ENCODE assay signal across 19 cellular contexts in genomic region chr5:9198399-9198798, GRCh38.
DNase-seq lines count a peak whose midpoint lies in the region; ATAC-seq and TF ChIP-seq lines count a peak whose summit lies in the region.
"Had no signal": no experiment of that assay in that cellular context is flagged by ENCODE, and none has a peak within 500 bp of the region (broad histone marks: within the 10 kb centered on the region; RNA-seq: fewer than 3 reads in every experiment).

No MANE protein-coding gene starts in this region.

- H3K4me3 ChIP-seq in OCI-LY3 (ENCODE audit: low read length): no peak overlapping the region
- H3K4me3 ChIP-seq in endodermal cell (ENCODE audit: low read length): no peak overlapping the region
- H3K4me3 ChIP-seq in MM.1S (ENCODE audit: low read length): no peak overlapping the region

- H3K4me2 ChIP-seq in OCI-LY3 (ENCODE audit: low read length) (peak overlapping the region; percentile 41), MM.1S (ENCODE audit: low read depth, low read length) (no peak overlapping the region)

- DNase-seq in ELR (ENCODE audit: low read depth) (peak; percentile 47), endodermal cell (peak; percentile 67), myocyte (ENCODE audit: low read depth) (peak; percentile 40), MM.1S (no peak)
- no peak for DNase-seq in activated CD4-positive, alpha-beta T cell treated with anti-CD3 and anti-CD28 coated beads, Interleukin-2, amount 10 ng/mL, durations not matched to agents 7 days and 5 days
- DNase-seq in activated naive CD4-positive, alpha-beta T cell treated with anti-CD3 and anti-CD28 coated beads, Interleukin-2, amount 50 U/mL, for 72 hours (ENCODE audit: low spot score in 2 of 2): no peak
- DNase-seq: activated CD8-positive, alpha-beta memory T cell treated with anti-CD3 and anti-CD28 coated beads for 24 hours; AML-193; head of caudate nucleus; KBM-7; kidney; NCI-H1105; right cardiac atrium; stimulated activated CD4-positive, alpha-beta T cell treated with anti-CD3 and anti-CD28 coated beads, Interleukin-2, amount 100 ng/mL, for 24 hours; T-cell had no signal

- H3K4me1 Mint-ChIP-seq in endodermal cell: peaks cover 23% of the 10 kb centered on the region
- H3K4me1 Mint-ChIP-seq in activated CD4-positive, alpha-beta T cell treated with anti-CD3 and anti-CD28 coated beads, Interleukin-2, amount 10 ng/mL, durations not matched to agents 7 days and 5 days: no peaks in the 10 kb centered on the region
- H3K4me1 Mint-ChIP-seq: T-cell had no signal

- H3K27ac ChIP-seq in OCI-LY3 (ENCODE audit: low read length) (no peak overlapping the region), endodermal cell (ENCODE audit: low read depth, low read length) (no peak overlapping the region), MM.1S (ENCODE audit: low read length) (no peak overlapping the region)
- H3K27ac ChIP-seq: neutrophil had no signal

- no peak for TF ChIP-seq CTCF in OCI-LY3 (IDR thresholded peaks at IDR 0.05; ENCODE audit: low read depth, low read length)
- no peak for TF ChIP-seq CTCF in endodermal cell (conservative IDR thresholded peaks at IDR 0.05)
- TF ChIP-seq CTCF in MM.1S (IDR thresholded peaks at IDR 0.05; ENCODE audit: low read length): no peak

- no peak overlapping the region for H3K27ac Mint-ChIP-seq in endodermal cell
- no peak overlapping the region for H3K27ac Mint-ChIP-seq in activated CD4-positive, alpha-beta T cell treated with anti-CD3 and anti-CD28 coated beads, Interleukin-2, amount 10 ng/mL, durations not matched to agents 7 days and 5 days
- H3K27ac Mint-ChIP-seq in activated naive CD4-positive, alpha-beta T cell treated with anti-CD3 and anti-CD28 coated beads, Interleukin-2, amount 50 U/mL, for 72 hours: no peak overlapping the region
- H3K27ac Mint-ChIP-seq: mesothelial cell of epicardium, T-cell had no signal

- no peaks in the 10 kb centered on the region for H3K9me2 ChIP-seq in MM.1S (replicated peaks; ENCODE audit: insufficient read depth, low read length)

- WGBS in endodermal cell (ENCODE audit: insufficient coverage in 1 of 2, insufficient read length in 1 of 2), 2 experiments: 79 to 91% methylated on average over 2 to 3 of the region's 3 CpGs

- no peaks in the 10 kb centered on the region for H3K36me3 ChIP-seq in OCI-LY3 (replicated peaks; ENCODE audit: low read depth, low read length)
- H3K36me3 ChIP-seq in endodermal cell (ENCODE audit: control insufficient read depth, insufficient read depth, low read length): peaks cover 57% of the 10 kb centered on the region
- no peaks in the 10 kb centered on the region for H3K36me3 ChIP-seq in MM.1S (replicated peaks; ENCODE audit: insufficient read depth, low read length)
- H3K36me3 ChIP-seq: neutrophil had no signal

- peaks cover 9% of the 10 kb centered on the region; the same call in 1 of the 2 replicates for H3K27me3 ChIP-seq in OCI-LY3 (ENCODE audit: low read depth, low read length)
- no peaks in the 10 kb centered on the region for H3K27me3 ChIP-seq in endodermal cell (ENCODE audit: control insufficient read depth, insufficient read depth, low read length, poor library complexity, severe bottlenecking)
- no peaks in the 10 kb centered on the region for H3K27me3 ChIP-seq in MM.1S (replicated peaks; ENCODE audit: insufficient read depth, low read length)
- H3K27me3 ChIP-seq: neutrophil had no signal

- H4K20me1 ChIP-seq in OCI-LY3 (ENCODE audit: insufficient read depth, low read length): no peaks in the 10 kb centered on the region; the same call in 1 of the 2 replicates
- no peaks in the 10 kb centered on the region for H4K20me1 ChIP-seq in MM.1S (ENCODE audit: insufficient read depth, low read length)

- POLR2A ChIA-PET in activated CD4-positive, alpha-beta T cell treated with anti-CD3 and anti-CD28 coated beads, Interleukin-2, amount 10 ng/mL, durations not matched to agents 7 days and 5 days (lab: Charles Lee): no interaction called here

- no peaks in the 10 kb centered on the region for H3K9me3 ChIP-seq in OCI-LY3 (ENCODE audit: insufficient read depth, low read length)
- no peaks in the 10 kb centered on the region for H3K9me3 ChIP-seq in endodermal cell (ENCODE audit: control insufficient read depth, low read length)
- no peaks in the 10 kb centered on the region for H3K9me3 ChIP-seq in MM.1S (replicated peaks; ENCODE audit: insufficient read depth, low read length)
- H3K9me3 ChIP-seq: neutrophil had no signal

- CTCF ChIA-PET in activated CD4-positive, alpha-beta T cell treated with anti-CD3 and anti-CD28 coated beads, Interleukin-2, amount 10 ng/mL, durations not matched to agents 7 days and 5 days (lab: Charles Lee): no interaction called here

- H3K79me2 ChIP-seq in OCI-LY3 (ENCODE audit: low read length): no peaks in the 10 kb centered on the region
- no peaks in the 10 kb centered on the region for H3K79me2 ChIP-seq in MM.1S (ENCODE audit: low read length)

- H3K4me3 Mint-ChIP-seq in endodermal cell: no peak overlapping the region
- H3K4me3 Mint-ChIP-seq in activated CD4-positive, alpha-beta T cell treated with anti-CD3 and anti-CD28 coated beads, Interleukin-2, amount 10 ng/mL, durations not matched to agents 7 days and 5 days: no peak overlapping the region
- H3K4me3 Mint-ChIP-seq: mesothelial cell of epicardium, T-cell had no signal

- no peaks in the 10 kb centered on the region for H3F3A ChIP-seq in MM.1S (ENCODE audit: insufficient read depth, low read length)

- H2AFZ ChIP-seq in OCI-LY3 (ENCODE audit: low read depth, low read length) (no peak overlapping the region), MM.1S (ENCODE audit: low read length) (no peak overlapping the region)

- peaks cover 20% of the 10 kb centered on the region for H3K36me3 Mint-ChIP-seq in endodermal cell (ENCODE audit: low read depth)
- H3K36me3 Mint-ChIP-seq in activated CD4-positive, alpha-beta T cell treated with anti-CD3 and anti-CD28 coated beads, Interleukin-2, amount 10 ng/mL, durations not matched to agents 7 days and 5 days (ENCODE audit: low read depth): no peaks in the 10 kb centered on the region
- H3K36me3 Mint-ChIP-seq in activated naive CD4-positive, alpha-beta T cell treated with anti-CD3 and anti-CD28 coated beads, Interleukin-2, amount 50 U/mL, for 72 hours: peaks cover 0 to 5% of the 10 kb centered on the region in 2 donors
- H3K36me3 Mint-ChIP-seq: mesothelial cell of epicardium, T-cell had no signal

- H3K27me3 Mint-ChIP-seq in endodermal cell (ENCODE audit: insufficient read depth): no peaks in the 10 kb centered on the region
- no peaks in the 10 kb centered on the region for H3K27me3 Mint-ChIP-seq in activated CD4-positive, alpha-beta T cell treated with anti-CD3 and anti-CD28 coated beads, Interleukin-2, amount 10 ng/mL, durations not matched to agents 7 days and 5 days
- H3K27me3 Mint-ChIP-seq: T-cell had no signal

- no peaks in the 10 kb centered on the region for H3K9me3 Mint-ChIP-seq in endodermal cell
- H3K9me3 Mint-ChIP-seq in activated CD4-positive, alpha-beta T cell treated with anti-CD3 and anti-CD28 coated beads, Interleukin-2, amount 10 ng/mL, durations not matched to agents 7 days and 5 days: no peaks in the 10 kb centered on the region
- H3K9me3 Mint-ChIP-seq in activated naive CD4-positive, alpha-beta T cell treated with anti-CD3 and anti-CD28 coated beads, Interleukin-2, amount 50 U/mL, for 72 hours: no peaks in the 10 kb centered on the region

- H3K9ac ChIP-seq in OCI-LY3 (ENCODE audit: low read length) (no peak overlapping the region), endodermal cell (ENCODE audit: extremely low read depth, low read length, poor library complexity, severe bottlenecking) (no peak overlapping the region), MM.1S (ENCODE audit: low read length) (no peak overlapping the region)

- no peak for ATAC-seq in GM18519 (IDR thresholded peaks at IDR 0.05; ENCODE audit: low FRiP score, unreplicated experiment)
- ATAC-seq in activated naive CD4-positive, alpha-beta T cell treated with anti-CD3 and anti-CD28 coated beads, Interleukin-2, amount 50 U/mL, for 72 hours: no peak
- ATAC-seq: right cardiac atrium, T-cell had no signal

- H3K4me1 ChIP-seq in OCI-LY3 (ENCODE audit: low read length) (peaks cover 11% of the 10 kb centered on the region), endodermal cell (ENCODE audit: control insufficient read depth, insufficient read depth, low read length) (peaks cover 17% of the 10 kb centered on the region), MM.1S (ENCODE audit: low read length) (0 out of 2 replicates have a peak, but pooled peaks cover 4% of the 10 kb centered on the region)

Comparison
In these comparisons a context has a peak if more than half of its experiments do, and no peak if none do; other contexts are left out.
1. DNase-seq: peak in ELR (single experiment), endodermal cell (single experiment) and myocyte (single experiment); none in MM.1S (single experiment), activated CD4-positive, alpha-beta T cell treated with anti-CD3 and anti-CD28 coated beads, Interleukin-2, amount 10 ng/mL, durations not matched to agents 7 days and 5 days (single experiment) and activated naive CD4-positive, alpha-beta T cell treated with anti-CD3 and anti-CD28 coated beads, Interleukin-2, amount 50 U/mL, for 72 hours (0 of 2).